In the genomic region with DNA sequence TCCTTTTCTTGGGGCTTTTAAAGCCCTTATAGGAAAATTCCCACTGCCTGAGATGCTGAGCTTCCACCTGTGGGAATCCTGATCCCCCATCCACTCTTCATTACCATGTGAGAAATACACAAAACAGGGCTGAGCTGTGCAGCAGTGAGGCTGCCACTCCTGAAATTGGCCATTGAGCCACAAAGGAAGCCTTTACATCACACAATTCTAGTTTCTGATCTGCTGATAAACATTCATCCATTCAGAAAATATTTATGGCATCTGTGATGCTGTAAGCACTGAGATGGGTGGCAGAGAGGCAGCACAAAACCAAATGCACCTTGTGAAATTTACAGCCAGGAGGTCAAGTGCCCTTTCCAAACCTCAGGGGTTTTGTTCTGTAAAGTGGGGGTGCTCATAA, we compare ENCODE assay signal across 10 cellular contexts. TPM values are rescaled to one million over a fixed set of nuclear protein-coding genes. Genes with fewer than 3 reads are reported as not detected.
"Had no signal": no experiment of that assay in that cellular context is flagged by ENCODE, and none has a peak within 500 bp of the region (broad histone marks: within the 10 kb centered on the region; RNA-seq: fewer than 3 reads in every experiment).

No MANE protein-coding gene starts in this region.

- DNase-seq: H9, HCEC 1CT, KBM-7 had no signal

- FAIRE-seq: H1, H54, HepG2, HTR-8/SVneo had no signal

- H3K27ac ChIP-seq: KMS-11 had no signal

- H2AFZ ChIP-seq: GM23338 had no signal

- H3K9ac ChIP-seq: KMS-11 had no signal

- H3K4me2 ChIP-seq: GM23338, KMS-11 had no signal

- ATAC-seq: GM23338, HepG2 had no signal

- H3K4me3 ChIP-seq: GM23338 had no signal

RNA-seq across cellular contexts. Expression of a gene that starts 26.2 kb away (rescaled TPM):
- total RNA-seq: HepG2, HT-29 had no signal
- polyA plus RNA-seq: HepG2 had no signal
